8 cellular contexts compared by ENCODE assay signal in the genomic region with DNA sequence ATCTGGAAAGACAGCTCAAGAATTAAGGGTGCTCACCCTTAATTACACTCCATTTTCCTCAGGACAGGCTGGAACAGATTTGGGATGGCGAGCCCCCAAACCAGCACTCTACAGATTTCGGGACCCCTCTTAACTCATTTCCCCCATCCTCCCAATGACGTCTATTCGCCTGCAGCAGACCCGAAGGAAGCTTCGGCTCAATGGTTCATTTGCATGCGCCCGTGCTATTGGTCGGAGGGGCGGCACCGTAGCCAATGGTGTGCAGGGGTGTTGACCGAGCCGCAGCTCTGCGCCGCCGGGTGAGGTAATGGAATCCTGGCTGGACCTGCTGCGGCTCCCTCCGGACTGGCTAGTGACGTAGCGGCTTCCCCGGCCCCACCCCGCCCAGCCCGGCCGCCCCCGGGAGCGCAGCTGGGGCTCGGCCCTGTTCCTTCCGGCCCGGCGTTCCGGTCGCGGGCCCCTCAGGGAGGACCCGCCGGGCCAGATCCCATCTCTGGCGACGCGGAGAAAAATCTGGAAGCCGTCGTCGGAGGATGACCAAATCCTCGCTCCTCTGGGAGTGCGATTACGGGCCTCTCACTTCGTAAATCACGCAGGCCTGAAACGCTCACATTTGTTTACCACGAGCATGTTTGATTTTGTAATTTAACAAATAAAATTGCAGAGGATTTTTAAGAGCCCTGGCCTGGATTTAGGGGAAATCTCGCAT. TPM values are rescaled to one million over a fixed set of nuclear protein-coding genes. Genes with fewer than 3 reads are reported as not detected.
DNase-seq lines count a peak whose midpoint lies in the region; ATAC-seq and TF ChIP-seq lines count a peak whose summit lies in the region.

No MANE protein-coding gene starts in this region.

- H3K4me3 ChIP-seq in HFF-Myc (replicated peaks; ENCODE audit: low read depth, low read length) (peak overlapping the region; percentile 24), gastroesophageal sphincter (peak overlapping the region; percentile 25 to 45), testis (peak overlapping the region; percentile 35 to 49)

- H3K36me3 ChIP-seq in gastroesophageal sphincter (no peaks in the 10 kb centered on the region), testis (ENCODE audit: low read depth, missing control alignments) (no peaks in the 10 kb centered on the region)

- TF ChIP-seq POLR2A in gastroesophageal sphincter (IDR thresholded peaks at IDR 0.05) (peak; percentile 68 to 87), testis (IDR thresholded peaks at IDR 0.05) (peak; percentile 54)

- H3K9me3 ChIP-seq in gastroesophageal sphincter: no peaks in the 10 kb centered on the region
- no peaks in the 10 kb centered on the region for H3K9me3 ChIP-seq in testis

- H3K4me1 ChIP-seq in gastroesophageal sphincter (peaks cover 0 to 65% (median 24%) of the 10 kb centered on the region in 3 donors), testis (peaks cover 26% of the 10 kb centered on the region)

- DNase-seq in GM04503 (ENCODE audit: low read depth): peak; percentile 75
- DNase-seq in HFF-Myc (ENCODE audit: extremely low read depth, low read depth): peak; percentile 83
- peak; percentile 97 for DNase-seq in NAMALWA (ENCODE audit: low spot score)
- DNase-seq in SK-MEL-5 (ENCODE audit: low read depth, low spot score): peak; percentile 37
- DNase-seq in activated naive CD4-positive, alpha-beta T cell treated with anti-CD3 and anti-CD28 coated beads, Interleukin-2, amount 10 ng/mL, durations not matched to agents 7 days and 5 days: peak; percentile 96
- peak; percentile 95 for DNase-seq in occipital lobe (lab: John Stamatoyannopoulos, UW)
- DNase-seq in testis: peak; percentile 99

- H3K27ac ChIP-seq in gastroesophageal sphincter (peak overlapping the region; percentile 91 to 98 (median 94)), testis (peak overlapping the region; percentile 78 to 97)

- in situ Hi-C loops in SK-MEL-5 (cut with HindIII; ENCODE audit: low pct_unique_long_range_greater_than_20kb, low sequenced_read_pairs): no loop called here

- ATAC-seq in gastroesophageal sphincter: peak; percentile 93

- CTCF ChIA-PET in activated naive CD4-positive, alpha-beta T cell treated with anti-CD3 and anti-CD28 coated beads, Interleukin-2, amount 10 ng/mL, durations not matched to agents 7 days and 5 days (lab: Charles Lee): interaction anchor here (0.8 to 17.2 kb wide), 5 partner anchors 8 to 86 kb away, joined by 3 to 637 read pairs (median 15); a partner anchor contains a TSS

- peaks cover 66% of the 10 kb centered on the region for H3K27me3 Mint-ChIP-seq in activated naive CD4-positive, alpha-beta T cell treated with anti-CD3 and anti-CD28 coated beads, Interleukin-2, amount 10 ng/mL, durations not matched to agents 7 days and 5 days

- H3K9me3 Mint-ChIP-seq in activated naive CD4-positive, alpha-beta T cell treated with anti-CD3 and anti-CD28 coated beads, Interleukin-2, amount 10 ng/mL, durations not matched to agents 7 days and 5 days: no peaks in the 10 kb centered on the region

- TF ChIP-seq CTCF in HFF-Myc (IDR thresholded peaks at IDR 0.05; ENCODE audit: low read depth, low read length, missing control alignments) (no peak), gastroesophageal sphincter (IDR thresholded peaks at IDR 0.05) (peak in 1 of 4 experiments; percentile 8), testis (IDR thresholded peaks at IDR 0.05) (no peak)

- H3K27me3 ChIP-seq in gastroesophageal sphincter: no peaks in the 10 kb centered on the region
- H3K27me3 ChIP-seq in testis: no peaks in the 10 kb centered on the region

- WGBS in gastroesophageal sphincter (ENCODE audit: low coverage in 1 of 2), 2 donors: 1 to 4% methylated on average over 9 to 12 of the region's 49 CpGs
- WGBS in testis, 2 donors: 0 to 1% methylated on average over 21 to 43 of the region's 49 CpGs

- intact Hi-C loops in testis (cut with DNase I; ENCODE audit: low total_unique reads): no loop called here

- no peaks in the 10 kb centered on the region for H3K36me3 Mint-ChIP-seq in activated naive CD4-positive, alpha-beta T cell treated with anti-CD3 and anti-CD28 coated beads, Interleukin-2, amount 10 ng/mL, durations not matched to agents 7 days and 5 days

- peak overlapping the region; percentile 17 for H3K27ac Mint-ChIP-seq in activated naive CD4-positive, alpha-beta T cell treated with anti-CD3 and anti-CD28 coated beads, Interleukin-2, amount 10 ng/mL, durations not matched to agents 7 days and 5 days

- peaks cover 36% of the 10 kb centered on the region for H3K4me1 Mint-ChIP-seq in activated naive CD4-positive, alpha-beta T cell treated with anti-CD3 and anti-CD28 coated beads, Interleukin-2, amount 10 ng/mL, durations not matched to agents 7 days and 5 days

- peak overlapping the region; percentile 72 for H3K4me3 Mint-ChIP-seq in activated naive CD4-positive, alpha-beta T cell treated with anti-CD3 and anti-CD28 coated beads, Interleukin-2, amount 10 ng/mL, durations not matched to agents 7 days and 5 days

- peak; percentile 88 for TF ChIP-seq EP300 in gastroesophageal sphincter (IDR thresholded peaks at IDR 0.05)

RNA-seq across cellular contexts. Expression of a gene that starts 18.3 kb away (rescaled TPM):
- total RNA-seq in SK-MEL-5 (2014; rRNA removed; shearing (Covaris generic)): 33.5 and 35.4 TPM in 2 replicates
- polyA plus RNA-seq in SK-MEL-5 (2015; cell fraction: cytosol; rRNA removed): 172 and 190 TPM in 2 replicates
- 199 and 239 TPM in 2 replicates for polyA plus RNA-seq in SK-MEL-5 (2015; cell fraction: nucleus; rRNA removed)
- total RNA-seq in gastroesophageal sphincter (10 to 100 TPM; 29.9 to 67.2 (median 35.2) TPM), occipital lobe (5.8 TPM), testis (10 to 100 TPM; 55.1 to 88.5 TPM)
- 41.5 TPM for polyA plus RNA-seq in testis (ENCODE audit: insufficient read depth, low read depth, low replicate concordance)

RNA-seq across cellular contexts. Expression of a gene that starts 26.2 kb away (rescaled TPM):
- total RNA-seq in SK-MEL-5 (2014; rRNA removed; shearing (Covaris generic)): 25.5 and 26.7 TPM in 2 replicates
- 16.7 and 18.1 TPM in 2 replicates for polyA plus RNA-seq in SK-MEL-5 (2015; cell fraction: cytosol; rRNA removed)
- polyA plus RNA-seq in SK-MEL-5 (2015; cell fraction: nucleus; rRNA removed): 22.3 and 27.8 TPM in 2 replicates
- total RNA-seq in gastroesophageal sphincter: 10 to 100 TPM; 11.8 to 18.0 (median 16.1) TPM
- 1.6 TPM for total RNA-seq in occipital lobe
- total RNA-seq in testis: 10 to 100 TPM in 1 of 2 donors, 1 to 10 TPM in 1; 8.9 to 10.4 TPM
- 7.7 TPM for polyA plus RNA-seq in testis (ENCODE audit: insufficient read depth, low read depth, low replicate concordance)

RNA-seq across cellular contexts. Expression of a gene that starts 36.8 kb away (rescaled TPM):
- 90.4 and 104 TPM in 2 replicates for total RNA-seq in SK-MEL-5 (2014; rRNA removed; shearing (Covaris generic))
- 99.8 and 106 TPM in 2 replicates for polyA plus RNA-seq in SK-MEL-5 (2015; cell fraction: cytosol; rRNA removed)
- 62.6 and 65.9 TPM in 2 replicates for polyA plus RNA-seq in SK-MEL-5 (2015; cell fraction: nucleus; rRNA removed)
- total RNA-seq in gastroesophageal sphincter (10 to 100 TPM; 36.7 to 60.2 (median 52.6) TPM), occipital lobe (19.5 TPM), testis (10 to 100 TPM; 52.6 to 64.5 TPM)
- polyA plus RNA-seq in testis (ENCODE audit: insufficient read depth, low read depth, low replicate concordance): 64.5 TPM

RNA-seq across cellular contexts. Expression of a gene that starts 46.6 kb away (rescaled TPM):
- not detected in 2 replicates for total RNA-seq in SK-MEL-5 (2014; rRNA removed; shearing (Covaris generic))
- polyA plus RNA-seq in SK-MEL-5 (2015; cell fraction: cytosol; rRNA removed): not detected in 2 replicates
- not detected in 2 replicates for polyA plus RNA-seq in SK-MEL-5 (2015; cell fraction: nucleus; rRNA removed)
- total RNA-seq in gastroesophageal sphincter (10 to 100 TPM in 1 of 4 donors, 1 to 10 TPM in 3; 4.0 to 12.8 (median 4.6) TPM), occipital lobe (not detected), testis (10 to 100 TPM; 15.6 to 21.7 TPM)
- polyA plus RNA-seq in testis (ENCODE audit: insufficient read depth, low read depth, low replicate concordance): 2.6 TPM

Comparison
In these comparisons a context has a peak if more than half of its experiments do, and no peak if none do; other contexts are left out.
1. Peak in every context shown above with its lines: DNase-seq, ATAC-seq, H3K4me3 ChIP-seq and H3K27ac ChIP-seq.
2. DNase-seq: peak in every context shown above with its lines; median percentile 99 in testis; 97 in NAMALWA; 96 in activated naive CD4-positive, alpha-beta T cell treated with anti-CD3 and anti-CD28 coated beads, Interleukin-2, amount 10 ng/mL, durations not matched to agents 7 days and 5 days; 95 in occipital lobe; 83 in HFF-Myc; 75 in GM04503; 37 in SK-MEL-5.